ENCODE assay signal across 18 cellular contexts in the genomic region with DNA sequence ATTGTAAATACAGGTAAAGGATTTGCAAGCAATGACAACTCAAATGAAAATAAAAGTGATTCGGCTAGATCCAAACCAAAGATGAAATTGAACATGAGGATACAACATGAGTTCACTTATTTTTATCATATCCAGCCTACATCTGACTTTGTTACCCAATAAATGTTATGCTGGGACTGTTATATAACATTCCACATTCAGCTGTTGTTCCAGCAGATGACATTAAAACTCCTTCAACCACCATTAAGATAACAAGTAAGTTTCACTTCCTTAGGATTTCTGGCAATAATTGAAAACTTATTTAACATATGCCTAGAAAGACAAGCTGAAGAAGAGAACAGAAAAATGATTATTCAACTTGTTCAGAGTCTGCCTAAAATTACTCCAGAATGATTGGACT.
"Had no signal": no experiment of that assay in that cellular context is flagged by ENCODE, and none has a peak within 500 bp of the region (broad histone marks: within the 10 kb centered on the region; RNA-seq: fewer than 3 reads in every experiment).

No MANE protein-coding gene starts in this region.

- H3K9me3 ChIP-seq: ascending aorta, prostate gland, thyroid gland had no signal

- H3K27me3 Mint-ChIP-seq: activated CD4-positive, alpha-beta memory T cell treated with anti-CD3 and anti-CD28 coated beads for 36 hours; activated CD4-positive, alpha-beta T cell treated with anti-CD3 and anti-CD28 coated beads for 36 hours; activated CD8-positive, alpha-beta memory T cell treated with anti-CD3 and anti-CD28 coated beads, Interleukin-2, amount 10 ng/mL, durations not matched to agents 7 days and 5 days; activated naive CD4-positive, alpha-beta T cell treated with anti-CD3 and anti-CD28 coated beads, Interleukin-2, amount 10 ng/mL, durations not matched to agents 7 days and 5 days; natural killer cell treated with Interleukin-12 subunit alpha and Interleukin-12 subunit beta and Interleukin-15 and Interleukin-18, amount 100 ng/mL, for 72 hours had no signal

- H3K27ac Mint-ChIP-seq: activated CD4-positive, alpha-beta memory T cell treated with anti-CD3 and anti-CD28 coated beads for 36 hours; activated CD4-positive, alpha-beta T cell treated with anti-CD3 and anti-CD28 coated beads for 36 hours; activated CD8-positive, alpha-beta memory T cell treated with anti-CD3 and anti-CD28 coated beads, Interleukin-2, amount 10 ng/mL, durations not matched to agents 7 days and 5 days; activated naive CD4-positive, alpha-beta T cell treated with anti-CD3 and anti-CD28 coated beads, Interleukin-2, amount 10 ng/mL, durations not matched to agents 7 days and 5 days; activated T-helper 2 cell treated with anti-CD3 and anti-CD28 coated beads, Interferon-gamma antibody, Interleukin-2, Interleukin-4, amounts not matched to agents 10 μg/mL and 5 μg/mL and 100 μg/mL, durations not matched to agents 14 hours and 24 hours and 36 hours; endodermal cell; natural killer cell treated with Interleukin-12 subunit alpha and Interleukin-12 subunit beta and Interleukin-15 and Interleukin-18, amount 100 ng/mL, for 72 hours; stimulated activated effector memory CD8-positive, alpha-beta T cell treated with anti-CD3 and anti-CD28 coated beads, Interleukin-12 subunit alpha, Interleukin-12 subunit beta, amount 100 ng/mL, for 72 hours had no signal

- H3K4me3 ChIP-seq: ascending aorta, dorsolateral prefrontal cortex, prostate gland, thyroid gland had no signal

- H3K27me3 ChIP-seq: ascending aorta, dorsolateral prefrontal cortex, thyroid gland had no signal

- H3K4me1 Mint-ChIP-seq: activated CD4-positive, alpha-beta T cell treated with anti-CD3 and anti-CD28 coated beads for 36 hours; activated CD8-positive, alpha-beta memory T cell treated with anti-CD3 and anti-CD28 coated beads, Interleukin-2, amount 10 ng/mL, durations not matched to agents 7 days and 5 days; activated naive CD4-positive, alpha-beta T cell treated with anti-CD3 and anti-CD28 coated beads, Interleukin-2, amount 10 ng/mL, durations not matched to agents 7 days and 5 days; stimulated activated effector memory CD8-positive, alpha-beta T cell treated with anti-CD3 and anti-CD28 coated beads, Interleukin-12 subunit alpha, Interleukin-12 subunit beta, amount 100 ng/mL, for 72 hours had no signal

- H3K4me3 Mint-ChIP-seq: activated CD4-positive, alpha-beta memory T cell treated with anti-CD3 and anti-CD28 coated beads for 36 hours; activated CD4-positive, alpha-beta T cell treated with anti-CD3 and anti-CD28 coated beads for 36 hours; activated CD8-positive, alpha-beta memory T cell treated with anti-CD3 and anti-CD28 coated beads, Interleukin-2, amount 10 ng/mL, durations not matched to agents 7 days and 5 days; activated naive CD4-positive, alpha-beta T cell treated with anti-CD3 and anti-CD28 coated beads, Interleukin-2, amount 10 ng/mL, durations not matched to agents 7 days and 5 days; endodermal cell; natural killer cell treated with Interleukin-12 subunit alpha and Interleukin-12 subunit beta and Interleukin-15 and Interleukin-18, amount 100 ng/mL, for 72 hours; stimulated activated effector memory CD8-positive, alpha-beta T cell treated with anti-CD3 and anti-CD28 coated beads, Interleukin-12 subunit alpha, Interleukin-12 subunit beta, amount 100 ng/mL, for 72 hours had no signal

- H3K4me1 ChIP-seq: prostate gland had no signal

- H3K36me3 Mint-ChIP-seq: activated CD8-positive, alpha-beta memory T cell treated with anti-CD3 and anti-CD28 coated beads, Interleukin-2, amount 10 ng/mL, durations not matched to agents 7 days and 5 days; activated naive CD4-positive, alpha-beta T cell treated with anti-CD3 and anti-CD28 coated beads, Interleukin-2, amount 10 ng/mL, durations not matched to agents 7 days and 5 days; natural killer cell treated with Interleukin-12 subunit alpha and Interleukin-12 subunit beta and Interleukin-15 and Interleukin-18, amount 100 ng/mL, for 72 hours; stimulated activated effector memory CD8-positive, alpha-beta T cell treated with anti-CD3 and anti-CD28 coated beads, Interleukin-12 subunit alpha, Interleukin-12 subunit beta, amount 100 ng/mL, for 72 hours had no signal

- ATAC-seq: activated CD4-positive, alpha-beta T cell treated with anti-CD3 and anti-CD28 coated beads for 36 hours; activated CD8-positive, alpha-beta memory T cell treated with anti-CD3 and anti-CD28 coated beads, Interleukin-2, amount 10 ng/mL, durations not matched to agents 7 days and 5 days; natural killer cell treated with Interleukin-12 subunit alpha and Interleukin-12 subunit beta and Interleukin-15 and Interleukin-18, amount 100 ng/mL, for 72 hours; sciatic nerve; stimulated activated effector memory CD8-positive, alpha-beta T cell treated with anti-CD3 and anti-CD28 coated beads, Interleukin-12 subunit alpha, Interleukin-12 subunit beta, amount 100 ng/mL, for 72 hours had no signal

- H3K36me3 ChIP-seq: ascending aorta, prostate gland, thyroid gland had no signal

- DNase-seq: activated CD4-positive, alpha-beta memory T cell treated with anti-CD3 and anti-CD28 coated beads for 36 hours; activated CD4-positive, alpha-beta T cell treated with anti-CD3 and anti-CD28 coated beads for 36 hours; activated CD8-positive, alpha-beta memory T cell treated with anti-CD3 and anti-CD28 coated beads, Interleukin-2, amount 10 ng/mL, durations not matched to agents 7 days and 5 days; activated naive CD4-positive, alpha-beta T cell treated with anti-CD3 and anti-CD28 coated beads, Interleukin-2, amount 10 ng/mL, durations not matched to agents 7 days and 5 days; activated T-cell treated with anti-CD3 and anti-CD28 coated beads, Interleukin-2, amount 50 U/mL, for 1 hour; dorsolateral prefrontal cortex; endodermal cell; hippocampal formation; mesenchymal stem cell; nucleus accumbens; T-helper 2 cell; thyroid gland had no signal
